ENCODE assay signal across 1 cellular context in genomic region chr12:131900397-131900796, GRCh38.
TF ChIP-seq lines count a peak whose summit lies in the region.

No MANE protein-coding gene starts in this region.

TF ChIP-seq in WTC11, 78 proteins besides CTCF, POLR2A, EP300 and RAD21 (continued from another document):
- TF ChIP-seq USF1 (CRISPR knock-in tag; IDR thresholded peaks at IDR 0.05), result no peak
- no peak for TF ChIP-seq ZNF121 (CRISPR knock-in tag; IDR thresholded peaks at IDR 0.05)
- TF ChIP-seq, protein P1, sequence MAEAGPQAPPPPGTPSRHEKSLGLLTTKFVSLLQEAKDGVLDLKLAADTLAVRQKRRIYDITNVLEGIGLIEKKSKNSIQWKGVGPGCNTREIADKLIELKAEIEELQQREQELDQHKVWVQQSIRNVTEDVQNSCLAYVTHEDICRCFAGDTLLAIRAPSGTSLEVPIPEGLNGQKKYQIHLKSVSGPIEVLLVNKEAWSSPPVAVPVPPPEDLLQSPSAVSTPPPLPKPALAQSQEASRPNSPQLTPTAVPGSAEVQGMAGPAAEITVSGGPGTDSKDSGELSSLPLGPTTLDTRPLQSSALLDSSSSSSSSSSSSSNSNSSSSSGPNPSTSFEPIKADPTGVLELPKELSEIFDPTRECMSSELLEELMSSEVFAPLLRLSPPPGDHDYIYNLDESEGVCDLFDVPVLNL (CRISPR knock-in tag; IDR thresholded peaks at IDR 0.05; ENCODE audit: borderline replicate concordance, low read depth), result no peak
- TF ChIP-seq ZBTB21 (CRISPR knock-in tag; IDR thresholded peaks at IDR 0.05; ENCODE audit: borderline replicate concordance), result no peak
- no peak for TF ChIP-seq ZNF232 (CRISPR knock-in tag; IDR thresholded peaks at IDR 0.05)
- TF ChIP-seq, protein P2, sequence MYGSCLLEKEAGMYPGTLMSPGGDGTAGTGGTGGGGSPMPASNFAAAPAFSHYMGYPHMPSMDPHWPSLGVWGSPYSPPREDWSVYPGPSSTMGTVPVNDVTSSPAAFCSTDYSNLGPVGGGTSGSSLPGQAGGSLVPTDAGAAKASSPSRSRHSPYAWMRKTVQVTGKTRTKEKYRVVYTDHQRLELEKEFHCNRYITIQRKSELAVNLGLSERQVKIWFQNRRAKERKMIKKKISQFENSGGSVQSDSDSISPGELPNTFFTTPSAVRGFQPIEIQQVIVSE (CRISPR knock-in tag; IDR thresholded peaks at IDR 0.05; ENCODE audit: borderline replicate concordance), result no peak
- no peak for TF ChIP-seq NFYB (CRISPR knock-in tag; conservative IDR thresholded peaks at IDR 0.05; ENCODE audit: low read depth)
- TF ChIP-seq, protein P3, sequence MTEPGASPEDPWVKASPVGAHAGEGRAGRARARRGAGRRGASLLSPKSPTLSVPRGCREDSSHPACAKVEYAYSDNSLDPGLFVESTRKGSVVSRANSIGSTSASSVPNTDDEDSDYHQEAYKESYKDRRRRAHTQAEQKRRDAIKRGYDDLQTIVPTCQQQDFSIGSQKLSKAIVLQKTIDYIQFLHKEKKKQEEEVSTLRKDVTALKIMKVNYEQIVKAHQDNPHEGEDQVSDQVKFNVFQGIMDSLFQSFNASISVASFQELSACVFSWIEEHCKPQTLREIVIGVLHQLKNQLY (CRISPR knock-in tag; IDR thresholded peaks at IDR 0.05), result no peak
- no peak for TF ChIP-seq IRF2 (CRISPR knock-in tag; IDR thresholded peaks at IDR 0.05; ENCODE audit: borderline replicate concordance, low read depth)
- no peak for TF ChIP-seq ZNF219 (CRISPR knock-in tag; IDR thresholded peaks at IDR 0.05; ENCODE audit: borderline replicate concordance)
- no peak for TF ChIP-seq ZNF425 (CRISPR knock-in tag; conservative IDR thresholded peaks at IDR 0.05)
- TF ChIP-seq SMAD3 (CRISPR knock-in tag; IDR thresholded peaks at IDR 0.05; ENCODE audit: borderline replicate concordance), result no peak
- TF ChIP-seq ETV6 (CRISPR knock-in tag; IDR thresholded peaks at IDR 0.05), result no peak
